ENCODE assay signal across 8 cellular contexts in genomic region chr14:45253070-45253753, GRCh38. TPM values are rescaled to one million over a fixed set of nuclear protein-coding genes. Genes with fewer than 3 reads are reported as not detected.
DNase-seq lines count a peak whose midpoint lies in the region; ATAC-seq and TF ChIP-seq lines count a peak whose summit lies in the region.

TSS of gene MIS18BP1 (minus strand) at chr14:45253202. CDS start at chr14:45247286, 5,916 bp downstream.

- H3K27me3 Mint-ChIP-seq in natural killer cell treated with Interleukin-12 subunit alpha and Interleukin-12 subunit beta and Interleukin-15 and Interleukin-18, amount 100 ng/mL, for 72 hours = no peaks in the 10 kb centered on the region

- peak; percentile 79 for TF ChIP-seq CTCF in Loucy (conservative IDR thresholded peaks at IDR 0.05; ENCODE audit: low read length)
- TF ChIP-seq CTCF in fibroblast of pulmonary artery (IDR thresholded peaks at IDR 0.05; ENCODE audit: low read length, missing control alignments) = peak; percentile 53

- H3K4me3 Mint-ChIP-seq in natural killer cell treated with Interleukin-12 subunit alpha and Interleukin-12 subunit beta and Interleukin-15 and Interleukin-18, amount 100 ng/mL, for 72 hours = peak within 1 kb of the TSS; percentile 91

- no peaks in the 10 kb centered on the region for H3K9me2 ChIP-seq in Loucy (replicated peaks; ENCODE audit: low read depth, low read length)

- no peaks in the 10 kb centered on the region for H3F3A ChIP-seq in Loucy (ENCODE audit: low read depth)

- H3K4me3 ChIP-seq in H7 (ENCODE audit: insufficient read depth, low read depth, low read length) (peak within 1 kb of the TSS; percentile 89), Loucy (ENCODE audit: low read length, poor library complexity, severe bottlenecking) (peak within 1 kb of the TSS; percentile 82), fibroblast of pulmonary artery (replicated peaks; ENCODE audit: low read depth, low read length) (peak within 1 kb of the TSS; percentile 89)

- peaks cover 24% of the 10 kb centered on the region for H3K4me1 ChIP-seq in Loucy (ENCODE audit: insufficient read depth, low read length, poor library complexity, severe bottlenecking)

- in situ Hi-C loops in G401 (cut with HindIII; ENCODE audit: low sequenced_read_pairs) = no loop called here

- H3K36me3 ChIP-seq in H7 (replicated peaks; ENCODE audit: control insufficient read depth, insufficient read depth, low read length) = no peaks in the 10 kb centered on the region
- H3K36me3 ChIP-seq in Loucy (ENCODE audit: insufficient read depth, low read length) = no peaks in the 10 kb centered on the region

- peak; percentile 95 to 97 for ATAC-seq in natural killer cell treated with Interleukin-12 subunit alpha and Interleukin-12 subunit beta and Interleukin-15 and Interleukin-18, amount 100 ng/mL, for 72 hours
- peak; percentile 93 for ATAC-seq in stimulated activated naive CD8-positive, alpha-beta T cell treated with anti-CD3 and anti-CD28 coated beads, Interleukin-15, Interleukin-2, amounts not matched to agents 100 U/mL and 50 U/mL, for 24 hours

- DNase-seq in G401 (ENCODE audit: low spot score) = peak; percentile 86
- DNase-seq in H7 = peak; percentile 87
- DNase-seq in activated T-helper 9 cell treated with anti-CD3 and anti-CD28 coated beads, Interleukin-2, amount 50 U/mL, for 16 hours (ENCODE audit: low read depth) = peak; percentile 89
- DNase-seq in fibroblast of pulmonary artery (ENCODE audit: low read depth) = peak; percentile 98
- DNase-seq in natural killer cell treated with Interleukin-12 subunit alpha and Interleukin-12 subunit beta and Interleukin-15 and Interleukin-18, amount 100 ng/mL, for 72 hours (ENCODE audit: low spot score) = peak; percentile 97
- DNase-seq in stimulated activated naive CD8-positive, alpha-beta T cell treated with anti-CD3 and anti-CD28 coated beads, Interleukin-15, Interleukin-2, amounts not matched to agents 100 U/mL and 50 U/mL, for 24 hours = peak; percentile 92

- peaks cover 22% of the 10 kb centered on the region for H4K20me1 ChIP-seq in Loucy (ENCODE audit: insufficient read depth, low read length, poor library complexity, severe bottlenecking)

- peaks cover 9% of the 10 kb centered on the region for H3K9me3 Mint-ChIP-seq in natural killer cell treated with Interleukin-12 subunit alpha and Interleukin-12 subunit beta and Interleukin-15 and Interleukin-18, amount 100 ng/mL, for 72 hours

- peaks cover 14 to 21% of the 10 kb centered on the region in 2 donors for H3K4me1 Mint-ChIP-seq in natural killer cell treated with Interleukin-12 subunit alpha and Interleukin-12 subunit beta and Interleukin-15 and Interleukin-18, amount 100 ng/mL, for 72 hours (ENCODE audit: low read depth in 2 of 2)

- peaks cover 47% of the 10 kb centered on the region for H3K79me2 ChIP-seq in Loucy (ENCODE audit: insufficient read depth, low read length)

- H3K9me3 ChIP-seq in Loucy (ENCODE audit: insufficient read depth, low read depth, low read length) = peaks cover 6% of the 10 kb centered on the region

- H2AFZ ChIP-seq in Loucy (ENCODE audit: low read length) = peak within 1 kb of the TSS; percentile 91

- peak within 1 kb of the TSS; percentile 98 for H3K9ac ChIP-seq in Loucy (ENCODE audit: low read depth, low read length, poor library complexity, severe bottlenecking)

- H3K27ac Mint-ChIP-seq in natural killer cell treated with Interleukin-12 subunit alpha and Interleukin-12 subunit beta and Interleukin-15 and Interleukin-18, amount 100 ng/mL, for 72 hours = peak within 1 kb of the TSS; percentile 88 to 92

- H3K27me3 ChIP-seq in H7 (ENCODE audit: control insufficient read depth, insufficient read depth, low read length) (no peaks in the 10 kb centered on the region), Loucy (ENCODE audit: insufficient read depth, low read length, poor library complexity, severe bottlenecking) (no peaks in the 10 kb centered on the region)

- peak; percentile 95 for TF ChIP-seq POLR2A in Raji (IDR thresholded peaks at IDR 0.05; ENCODE audit: insufficient read depth, low read depth, low read length)

- H3K4me2 ChIP-seq in Loucy (ENCODE audit: low read depth, low read length, poor library complexity, severe bottlenecking) = peak within 1 kb of the TSS; percentile 90

- peaks cover 4% of the 10 kb centered on the region for H3K36me3 Mint-ChIP-seq in natural killer cell treated with Interleukin-12 subunit alpha and Interleukin-12 subunit beta and Interleukin-15 and Interleukin-18, amount 100 ng/mL, for 72 hours

RNA-seq across cellular contexts. Expression of gene MIS18BP1, which starts in this region (rescaled TPM):
- 24.2 and 32.8 TPM in 2 replicates for total RNA-seq in G401 (2014; rRNA removed; shearing (Covaris generic))
- 46.3 and 73.3 TPM in 2 replicates for total RNA-seq in H7 (2014; rRNA removed; shearing (Covaris generic))
- 10 to 100 TPM; 33.4 to 61.8 TPM for total RNA-seq in natural killer cell treated with Interleukin-12 subunit alpha and Interleukin-12 subunit beta and Interleukin-15 and Interleukin-18, amount 100 ng/mL, for 72 hours

Comparison
In these comparisons a context has a peak if more than half of its experiments do, and no peak if none do; other contexts are left out.
1. Peak in every context shown above with its lines: DNase-seq, ATAC-seq and H3K4me3 ChIP-seq.